In the genomic region with DNA sequence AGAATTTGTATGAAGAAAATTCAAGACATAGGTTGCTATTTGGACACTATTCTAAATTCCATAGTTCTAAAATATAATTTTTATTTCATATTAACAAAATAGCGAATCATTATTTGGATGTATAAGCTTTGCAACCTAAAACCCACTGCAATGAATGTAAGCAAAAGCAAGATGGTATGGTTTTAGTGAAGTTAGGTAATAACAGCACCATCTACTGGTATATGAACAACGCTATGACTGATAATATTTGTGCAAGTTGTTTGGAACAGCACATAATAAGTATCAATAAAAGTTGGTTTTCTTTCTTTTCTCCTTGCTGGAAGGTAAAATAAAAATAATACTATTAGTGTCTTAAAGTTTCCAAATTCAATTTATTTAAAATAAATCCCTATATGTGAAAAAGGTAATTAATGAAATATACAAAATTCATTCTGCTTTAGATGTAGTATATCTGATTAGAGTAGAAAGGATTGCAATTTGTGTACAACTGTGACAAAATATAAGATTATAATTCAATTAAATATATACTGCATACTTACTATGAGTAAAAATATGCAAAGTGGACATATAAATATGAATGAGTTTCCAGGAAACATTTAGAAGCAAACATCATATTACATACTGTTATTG, we compare ENCODE assay signal across 8 cellular contexts.
DNase-seq lines count a peak whose midpoint lies in the region; ATAC-seq and TF ChIP-seq lines count a peak whose summit lies in the region.

No MANE protein-coding gene starts in this region.

- no peak overlapping the region for H3K9ac ChIP-seq in neural cell (ENCODE audit: low read length)

- no peaks in the 10 kb centered on the region for H4K20me1 ChIP-seq in neural cell (ENCODE audit: insufficient read depth)

- H3K36me3 Mint-ChIP-seq in chondrocyte (ENCODE audit: low read depth) = peaks cover 3% of the 10 kb centered on the region
- no peaks in the 10 kb centered on the region for H3K36me3 Mint-ChIP-seq in natural killer cell
- no peaks in the 10 kb centered on the region for H3K36me3 Mint-ChIP-seq in CD4-positive, alpha-beta T cell (ENCODE audit: low read depth)

- no peak for TF ChIP-seq EP300 in neural cell (conservative IDR thresholded peaks at IDR 0.05; ENCODE audit: poor library complexity, severe bottlenecking)

- no peaks in the 10 kb centered on the region for H3K36me3 ChIP-seq in neural cell (ENCODE audit: insufficient read depth, low read length)

- no peaks in the 10 kb centered on the region for H3K4me1 Mint-ChIP-seq in chondrocyte (ENCODE audit: low read depth)
- no peaks in the 10 kb centered on the region for H3K4me1 Mint-ChIP-seq in natural killer cell
- H3K4me1 Mint-ChIP-seq in CD4-positive, alpha-beta T cell (ENCODE audit: low read depth) = no peaks in the 10 kb centered on the region

- no peak overlapping the region for H3K4me3 ChIP-seq in neural cell (ENCODE audit: low read length)

- ATAC-seq in HG02642 (IDR thresholded peaks at IDR 0.05; ENCODE audit: poor library complexity, unreplicated experiment) = peak; percentile 50
- ATAC-seq in natural killer cell = no peak
- ATAC-seq in CD4-positive, alpha-beta T cell (ENCODE audit: poor library complexity) = no peak

- TF ChIP-seq CTCF in GM12873 (IDR thresholded peaks at IDR 0.05; ENCODE audit: insufficient read depth, low read depth, low read length, missing control alignments) = peak; percentile 50
- peak; percentile 91 for TF ChIP-seq CTCF in chondrocyte (IDR thresholded peaks at IDR 0.05)
- TF ChIP-seq CTCF in neural cell (IDR thresholded peaks at IDR 0.05; ENCODE audit: poor library complexity, severe bottlenecking) = peak; percentile 80
- no peak for TF ChIP-seq CTCF in natural killer cell (IDR thresholded peaks at IDR 0.05)
- no peak for TF ChIP-seq CTCF in CD4-positive, alpha-beta T cell (IDR thresholded peaks at IDR 0.05)

- CTCF ChIA-PET in CD4-positive, alpha-beta T cell (lab: Charles Lee) = no interaction called here

- no peaks in the 10 kb centered on the region for H3K27me3 ChIP-seq in neural cell (ENCODE audit: insufficient read depth, low read depth, low read length)
- H3K27me3 ChIP-seq in CD4-positive, alpha-beta T cell (ENCODE audit: control insufficient read depth, insufficient read depth, low read length) = no peaks in the 10 kb centered on the region

- intact Hi-C loops in natural killer cell (cut with micrococcal nuclease) = no loop called here
- intact Hi-C loops in CD4-positive, alpha-beta T cell (cut with DNase I, micrococcal nuclease) = no loop called here

- TF ChIP-seq RAD21 in neural cell (conservative IDR thresholded peaks at IDR 0.05) = peak; percentile 88

- H3K27ac ChIP-seq in neural cell (ENCODE audit: low read length) = no peak overlapping the region
- H3K27ac ChIP-seq in CD4-positive, alpha-beta T cell (ENCODE audit: low read depth, low read length) = no peak overlapping the region

- no peak overlapping the region for H3K4me3 Mint-ChIP-seq in chondrocyte (ENCODE audit: unreplicated experiment)
- no peak overlapping the region for H3K4me3 Mint-ChIP-seq in natural killer cell
- H3K4me3 Mint-ChIP-seq in CD4-positive, alpha-beta T cell = no peak overlapping the region

- H3K27me3 Mint-ChIP-seq in chondrocyte (ENCODE audit: low read depth) (no peaks in the 10 kb centered on the region), natural killer cell (ENCODE audit: low read depth in 2 of 2) (no peaks in the 10 kb centered on the region)
- peaks cover 7% of the 10 kb centered on the region for H3K27me3 Mint-ChIP-seq in CD4-positive, alpha-beta T cell

- no peak overlapping the region for H2AFZ ChIP-seq in neural cell (ENCODE audit: low read depth, low read length)

- H3K27ac Mint-ChIP-seq in chondrocyte (ENCODE audit: unreplicated experiment) (no peak overlapping the region), natural killer cell (no peak overlapping the region)
- no peak overlapping the region for H3K27ac Mint-ChIP-seq in CD4-positive, alpha-beta T cell

- no peak overlapping the region for H3K4me2 ChIP-seq in neural cell (ENCODE audit: low read length)

- POLR2A ChIA-PET in CD4-positive, alpha-beta T cell (lab: Charles Lee) = no interaction called here

- DNase-seq in NCI-H460 (ENCODE audit: extremely low read depth, low read depth) (peak; percentile 8), chondrocyte (ENCODE audit: low spot score) (no peak), natural killer cell (no peak), NCI-H1436 treated with DMSO at 0.1 percent for 48 hours (lab: John Stamatoyannopoulos, UW) (no peak)
- DNase-seq in CD4-positive, alpha-beta T cell = no peak

- H3F3A ChIP-seq in neural cell (ENCODE audit: insufficient read depth, low read length, poor library complexity, severe bottlenecking) = no peaks in the 10 kb centered on the region

- H3K79me2 ChIP-seq in neural cell (replicated peaks; ENCODE audit: insufficient read depth, low read length) = no peaks in the 10 kb centered on the region

- no peaks in the 10 kb centered on the region for H3K9me3 ChIP-seq in neural cell (ENCODE audit: low read length)
- H3K9me3 ChIP-seq in CD4-positive, alpha-beta T cell (ENCODE audit: control insufficient read depth, low read length) = no peaks in the 10 kb centered on the region

- H3K9me2 ChIP-seq in neural cell (ENCODE audit: insufficient read depth, low read length) = no peaks in the 10 kb centered on the region

- H3K9me3 Mint-ChIP-seq in chondrocyte (ENCODE audit: low read depth) = no peaks in the 10 kb centered on the region
- H3K9me3 Mint-ChIP-seq in natural killer cell = no peaks in the 10 kb centered on the region
- H3K9me3 Mint-ChIP-seq in CD4-positive, alpha-beta T cell = no peaks in the 10 kb centered on the region

TF ChIP-seq in neural cell, 6 proteins besides CTCF, POLR2A, EP300 and RAD21:
- TF ChIP-seq POLR2AphosphoS5 (IDR thresholded peaks at IDR 0.05) (no peak), SMC3 (conservative IDR thresholded peaks at IDR 0.05; ENCODE audit: poor library complexity) (peak; percentile 89), MXI1 (conservative IDR thresholded peaks at IDR 0.05; ENCODE audit: poor library complexity, severe bottlenecking) (no peak)

Comparison
In these comparisons a context has a peak if more than half of its experiments do, and no peak if none do; other contexts are left out.
1. CTCF ChIP-seq: peak in GM12873 (single experiment), chondrocyte (single experiment) and neural cell (single experiment); none in natural killer cell (single experiment) and CD4-positive, alpha-beta T cell (single experiment).